8 cellular contexts compared by ENCODE assay signal in genomic region chr4:48342559-48342878, GRCh38. TPM values are rescaled to one million over a fixed set of nuclear protein-coding genes. Genes with fewer than 3 reads are reported as not detected.
DNase-seq lines count a peak whose midpoint lies in the region; ATAC-seq and FAIRE-seq lines count a peak whose summit lies in the region.

No MANE protein-coding gene starts in this region.

- H3K4me3 Mint-ChIP-seq in activated naive CD4-positive, alpha-beta T cell treated with anti-CD3 and anti-CD28 coated beads for 36 hours: peak overlapping the region; percentile 97

- CTCF ChIA-PET in activated naive CD4-positive, alpha-beta T cell treated with anti-CD3 and anti-CD28 coated beads for 36 hours (lab: Charles Lee): interaction anchor here (0.6 to 1.4 kb wide), 7 partner anchors 16 to 217 kb away, joined by 3 to 4 read pairs (median 3); no protein-coding TSS in a partner anchor

- H3K27ac Mint-ChIP-seq in activated naive CD4-positive, alpha-beta T cell treated with anti-CD3 and anti-CD28 coated beads for 36 hours: peak overlapping the region; percentile 90

- H3K9me3 Mint-ChIP-seq in activated naive CD4-positive, alpha-beta T cell treated with anti-CD3 and anti-CD28 coated beads for 36 hours: no peaks in the 10 kb centered on the region

- peak; percentile 34 for DNase-seq in activated naive CD4-positive, alpha-beta T cell treated with anti-CD3 and anti-CD28 coated beads for 36 hours
- DNase-seq in activated naive CD4-positive, alpha-beta T cell treated with anti-CD3 and anti-CD28 coated beads, Interleukin-2, amount 50 U/mL, for 16 hours: no peak
- peak; percentile 17 for DNase-seq in activated CD4-positive, alpha-beta T cell treated with anti-CD3 and anti-CD28 coated beads, Interleukin-2, amount 50 U/mL, for 1 hour
- peak; percentile 7 for DNase-seq in germinal center (ENCODE audit: low spot score)
- peak in 2 of 3 donors; percentile 4 to 5 for DNase-seq in stimulated activated CD4-positive, alpha-beta T cell treated with anti-CD3 and anti-CD28 coated beads, TNF-alpha, amount 100 ng/mL, for 1 hour (ENCODE audit: low read depth in 3 of 3, low spot score in 1 of 3)
- DNase-seq in HTR-8/SVneo (ENCODE audit: insufficient read length, low spot score): no peak
- DNase-seq in RCC 7860 (ENCODE audit: low spot score): no peak

- FAIRE-seq in HTR-8/SVneo (lab: Jason Lieb, UNC): no peak
- no peak for FAIRE-seq in RCC 7860 (lab: Jason Lieb, UNC)

- H3K27me3 Mint-ChIP-seq in activated naive CD4-positive, alpha-beta T cell treated with anti-CD3 and anti-CD28 coated beads for 36 hours (ENCODE audit: low read depth): no peaks in the 10 kb centered on the region

- ATAC-seq in GM21737 (IDR thresholded peaks at IDR 0.05; ENCODE audit: unreplicated experiment): no peak

- H3K36me3 Mint-ChIP-seq in activated naive CD4-positive, alpha-beta T cell treated with anti-CD3 and anti-CD28 coated beads for 36 hours (ENCODE audit: low read depth): no peaks in the 10 kb centered on the region

- peaks cover 66% of the 10 kb centered on the region for H3K4me1 Mint-ChIP-seq in activated naive CD4-positive, alpha-beta T cell treated with anti-CD3 and anti-CD28 coated beads for 36 hours (ENCODE audit: low read depth)

- intact Hi-C loops in activated naive CD4-positive, alpha-beta T cell treated with anti-CD3 and anti-CD28 coated beads for 36 hours (cut with micrococcal nuclease): loop anchor here (1.0 to 5.0 kb wide), 4 partner anchors 235 to 564 kb away; partner anchors contain the start of genes CNGA1, NIPAL1 and OCIAD2

RNA-seq across cellular contexts. Expression of gene SLAIN2, which starts 1.2 kb away (rescaled TPM):
- total RNA-seq in activated naive CD4-positive, alpha-beta T cell treated with anti-CD3 and anti-CD28 coated beads for 36 hours: 10 to 100 TPM; 39.7 to 42.6 TPM

Comparison
In these comparisons a context has a peak if more than half of its experiments do, and no peak if none do; other contexts are left out.
1. DNase-seq: peak in activated naive CD4-positive, alpha-beta T cell treated with anti-CD3 and anti-CD28 coated beads for 36 hours (single experiment), activated CD4-positive, alpha-beta T cell treated with anti-CD3 and anti-CD28 coated beads, Interleukin-2, amount 50 U/mL, for 1 hour (single experiment), germinal center (single experiment) and stimulated activated CD4-positive, alpha-beta T cell treated with anti-CD3 and anti-CD28 coated beads, TNF-alpha, amount 100 ng/mL, for 1 hour (2 of 3); none in activated naive CD4-positive, alpha-beta T cell treated with anti-CD3 and anti-CD28 coated beads, Interleukin-2, amount 50 U/mL, for 16 hours (single experiment), HTR-8/SVneo (single experiment) and RCC 7860 (single experiment).